In the genomic region with DNA sequence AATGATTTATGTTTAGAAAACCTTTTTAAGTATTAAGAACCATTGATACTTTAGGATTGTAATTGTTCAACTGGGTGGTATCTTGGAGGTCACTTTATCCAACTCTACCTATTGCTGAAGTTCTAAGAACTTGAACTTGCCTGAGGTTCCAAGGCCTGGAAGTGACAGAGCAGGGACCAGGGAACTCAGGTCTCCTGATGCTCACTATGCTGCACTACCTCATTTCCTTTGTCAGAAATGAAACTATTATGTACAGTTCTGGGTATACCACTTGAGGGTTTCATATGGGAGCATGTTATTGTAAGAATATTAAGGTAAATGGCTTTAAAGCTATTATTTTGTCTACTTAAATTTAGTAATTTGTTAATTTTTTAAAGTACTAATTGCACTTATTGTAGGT, we compare ENCODE assay signal across 10 cellular contexts. TPM values are rescaled to one million over a fixed set of nuclear protein-coding genes. Genes with fewer than 3 reads are reported as not detected.
DNase-seq lines count a peak whose midpoint lies in the region; ATAC-seq, FAIRE-seq and TF ChIP-seq lines count a peak whose summit lies in the region.
"Had no signal": no experiment of that assay in that cellular context is flagged by ENCODE, and none has a peak within 500 bp of the region (broad histone marks: within the 10 kb centered on the region; RNA-seq: fewer than 3 reads in every experiment).

No MANE protein-coding gene starts in this region.

- no peak overlapping the region for H2AFZ ChIP-seq in neuronal stem cell (ENCODE audit: low read length)

- no peak for DNase-seq in A549 (ENCODE audit: low read depth in 1 of 2, low spot score in 1 of 2)
- DNase-seq in activated naive CD8-positive, alpha-beta T cell treated with anti-CD3 and anti-CD28 coated beads, Interleukin-2, amount 10 ng/mL, durations not matched to agents 7 days and 5 days = no peak
- no peak for DNase-seq in left cardiac atrium
- no peak for DNase-seq in neuronal stem cell (ENCODE audit: low spot score)
- DNase-seq in CD1c-positive myeloid dendritic cell (ENCODE audit: extremely low spot score) = no peak
- DNase-seq: nucleus accumbens had no signal

- H2BK120ac ChIP-seq in neuronal stem cell (ENCODE audit: low read depth, low read length) = no peak overlapping the region

- intact Hi-C loops in left cardiac atrium (cut with DNase I) = loop anchor here in 1 of 2 donors (10.0 kb wide), 1 partner anchor 621 kb away; the partner anchor contains the start of gene EPC2

- no peak for TF ChIP-seq POLR2A in A549 (IDR thresholded peaks at IDR 0.05; ENCODE audit: low read length)

- TF ChIP-seq EP300 in A549 (IDR thresholded peaks at IDR 0.05) = no peak

- no peak overlapping the region for H2AK5ac ChIP-seq in neuronal stem cell (ENCODE audit: low read depth, low read length)

- H3K4me1 Mint-ChIP-seq in activated naive CD8-positive, alpha-beta T cell treated with anti-CD3 and anti-CD28 coated beads, Interleukin-2, amount 10 ng/mL, durations not matched to agents 7 days and 5 days = peaks cover 21% of the 10 kb centered on the region

- no peak overlapping the region for H4K91ac ChIP-seq in neuronal stem cell (ENCODE audit: low read depth, low read length, poor library complexity)

- H2BK5ac ChIP-seq in neuronal stem cell (ENCODE audit: low read length) = no peak overlapping the region

- peaks cover 0 to 4% of the 10 kb centered on the region in 2 donors for H3K36me3 ChIP-seq in neuronal stem cell (replicated peaks in 1 of 2; ENCODE audit: control insufficient read depth in 2 of 2, insufficient read depth in 2 of 2, low read length in 2 of 2)

- H3K4me3 Mint-ChIP-seq in activated naive CD8-positive, alpha-beta T cell treated with anti-CD3 and anti-CD28 coated beads, Interleukin-2, amount 10 ng/mL, durations not matched to agents 7 days and 5 days = peak overlapping the region; percentile 82

- peaks cover 32% of the 10 kb centered on the region for H3K4me1 ChIP-seq in A549
- peaks cover 0 to 2% of the 10 kb centered on the region in 2 donors for H3K4me1 ChIP-seq in neuronal stem cell (ENCODE audit: control insufficient read depth in 2 of 2, insufficient read depth in 1 of 2, low read depth in 1 of 2, low read length in 2 of 2)

- no peak overlapping the region for H4K8ac ChIP-seq in neuronal stem cell (ENCODE audit: low read depth, low read length)

- no peak overlapping the region for H3K18ac ChIP-seq in neuronal stem cell (ENCODE audit: low read length)

- H3K23ac ChIP-seq in neuronal stem cell (ENCODE audit: low read depth, low read length, poor library complexity) = no peak overlapping the region

- no peak overlapping the region for H3K14ac ChIP-seq in neuronal stem cell (ENCODE audit: low read length)

- POLR2A ChIA-PET in A549 (lab: Yijun Ruan, JAX) = no interaction called here
- POLR2A ChIA-PET in activated naive CD8-positive, alpha-beta T cell treated with anti-CD3 and anti-CD28 coated beads, Interleukin-2, amount 10 ng/mL, durations not matched to agents 7 days and 5 days (lab: Charles Lee) = interaction anchor here (1.0 kb wide), 1 partner anchor 10 kb away, joined by 3 read pairs; no protein-coding TSS in a partner anchor

- no peaks in the 10 kb centered on the region for H3K27me3 ChIP-seq in neuronal stem cell (ENCODE audit: control insufficient read depth in 3 of 3, insufficient read depth in 3 of 3, low read depth in 1 of 3, low read length in 3 of 3)

- H3K4ac ChIP-seq in neuronal stem cell (ENCODE audit: low read length) = no peak overlapping the region

- CTCF ChIA-PET in A549 (lab: Yijun Ruan, JAX) = no interaction called here

- H3K27ac ChIP-seq in A549 (no peak overlapping the region), neuronal stem cell (replicated peaks; ENCODE audit: low read length) (no peak overlapping the region)

- no peak for FAIRE-seq in A549 (lab: Jason Lieb, UNC)
- FAIRE-seq: D721Med had no signal

- TF ChIP-seq CTCF in A549 (IDR thresholded peaks at IDR 0.05) = no peak

- no peak for TF ChIP-seq RAD21 in A549 (conservative IDR thresholded peaks at IDR 0.05 in 1 of 2, IDR thresholded peaks at IDR 0.05 in 1 of 2)

- no peaks in the 10 kb centered on the region for H3K79me1 ChIP-seq in neuronal stem cell (ENCODE audit: low read depth, low read length)

- H2BK12ac ChIP-seq in neuronal stem cell (ENCODE audit: low read length) = no peak overlapping the region

- no peaks in the 10 kb centered on the region for H3K27me3 Mint-ChIP-seq in activated naive CD8-positive, alpha-beta T cell treated with anti-CD3 and anti-CD28 coated beads, Interleukin-2, amount 10 ng/mL, durations not matched to agents 7 days and 5 days

- peaks cover 9% of the 10 kb centered on the region for H3K36me3 Mint-ChIP-seq in activated naive CD8-positive, alpha-beta T cell treated with anti-CD3 and anti-CD28 coated beads, Interleukin-2, amount 10 ng/mL, durations not matched to agents 7 days and 5 days

- H3K9me3 ChIP-seq in A549 (no peaks in the 10 kb centered on the region), neuronal stem cell (replicated peaks in 1 of 2; ENCODE audit: control insufficient read depth in 2 of 2, insufficient read depth in 1 of 2, low read depth in 1 of 2, low read length in 2 of 2) (no peaks in the 10 kb centered on the region)

- peak overlapping the region; percentile 89 for H3K27ac Mint-ChIP-seq in activated naive CD8-positive, alpha-beta T cell treated with anti-CD3 and anti-CD28 coated beads, Interleukin-2, amount 10 ng/mL, durations not matched to agents 7 days and 5 days

- ATAC-seq in A549 (no peak), GM18873 (IDR thresholded peaks at IDR 0.05; ENCODE audit: low FRiP score, unreplicated experiment) (peak; percentile 44), HG03108 (IDR thresholded peaks at IDR 0.05; ENCODE audit: unreplicated experiment) (peak; percentile 29), HG02884 (IDR thresholded peaks at IDR 0.05; ENCODE audit: unreplicated experiment) (no peak), left cardiac atrium (no peak)
- ATAC-seq in activated naive CD8-positive, alpha-beta T cell treated with anti-CD3 and anti-CD28 coated beads, Interleukin-2, amount 10 ng/mL, durations not matched to agents 7 days and 5 days (ENCODE audit: low read depth) = peak; percentile 23

- H3K9ac ChIP-seq in neuronal stem cell (ENCODE audit: low read depth, low read length, poor library complexity) = no peak overlapping the region

- H3K4me2 ChIP-seq in A549 (peak overlapping the region; percentile 90), neuronal stem cell (ENCODE audit: insufficient read depth, low read length, poor library complexity, severe bottlenecking) (no peak overlapping the region)

- H3K9me3 Mint-ChIP-seq in activated naive CD8-positive, alpha-beta T cell treated with anti-CD3 and anti-CD28 coated beads, Interleukin-2, amount 10 ng/mL, durations not matched to agents 7 days and 5 days = no peaks in the 10 kb centered on the region

- H2BK15ac ChIP-seq in neuronal stem cell (ENCODE audit: low read length) = no peak overlapping the region

- H3K4me3 ChIP-seq in A549 (no peak overlapping the region), neuronal stem cell (ENCODE audit: low read length in 2 of 2) (no peak overlapping the region)

TF ChIP-seq in A549, 52 proteins besides CTCF, POLR2A, EP300 and RAD21 (continues in another document):
- TF ChIP-seq FOSB (CRISPR knock-in tag; IDR thresholded peaks at IDR 0.05) = no peak
- TF ChIP-seq MYC (IDR thresholded peaks at IDR 0.05; ENCODE audit: borderline replicate concordance, low read length) = no peak
- no peak for TF ChIP-seq MAFK (IDR thresholded peaks at IDR 0.05; ENCODE audit: partially characterized antibody)
- TF ChIP-seq HOXA7 (CRISPR knock-in tag; IDR thresholded peaks at IDR 0.05) = no peak
- no peak for TF ChIP-seq HDAC2 (IDR thresholded peaks at IDR 0.05)
- no peak for TF ChIP-seq KDM5A (IDR thresholded peaks at IDR 0.05)
- TF ChIP-seq, protein P1, sequence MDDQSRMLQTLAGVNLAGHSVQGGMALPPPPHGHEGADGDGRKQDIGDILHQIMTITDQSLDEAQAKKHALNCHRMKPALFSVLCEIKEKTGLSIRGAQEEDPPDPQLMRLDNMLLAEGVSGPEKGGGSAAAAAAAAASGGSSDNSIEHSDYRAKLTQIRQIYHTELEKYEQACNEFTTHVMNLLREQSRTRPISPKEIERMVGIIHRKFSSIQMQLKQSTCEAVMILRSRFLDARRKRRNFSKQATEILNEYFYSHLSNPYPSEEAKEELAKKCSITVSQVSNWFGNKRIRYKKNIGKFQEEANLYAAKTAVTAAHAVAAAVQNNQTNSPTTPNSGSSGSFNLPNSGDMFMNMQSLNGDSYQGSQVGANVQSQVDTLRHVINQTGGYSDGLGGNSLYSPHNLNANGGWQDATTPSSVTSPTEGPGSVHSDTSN (IDR thresholded peaks at IDR 0.05) = no peak
- TF ChIP-seq, protein P2, sequence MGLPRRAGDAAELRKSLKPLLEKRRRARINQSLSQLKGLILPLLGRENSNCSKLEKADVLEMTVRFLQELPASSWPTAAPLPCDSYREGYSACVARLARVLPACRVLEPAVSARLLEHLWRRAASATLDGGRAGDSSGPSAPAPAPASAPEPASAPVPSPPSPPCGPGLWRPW (IDR thresholded peaks at IDR 0.05) = no peak
- TF ChIP-seq HOXB5 (CRISPR knock-in tag; IDR thresholded peaks at IDR 0.05) = no peak
- no peak for TF ChIP-seq MAZ (IDR thresholded peaks at IDR 0.05; ENCODE audit: borderline replicate concordance, low read depth, low read length)

RNA-seq across cellular contexts. Expression of gene MBD5, which starts 3.0 kb away (rescaled TPM):
- polyA plus RNA-seq in A549 (2011; rRNA removed) (21.5 and 24.1 TPM in 2 replicates), A549 (2017; fragmentation: RNase III; extraction: RNeasy Plus Mini Kit Qiagen cat#74134 plus additional on column Dnase treatment) (4.3 to 5.9 TPM (median 5.4 TPM) in 3 replicates)
- 4.4 and 5.7 TPM in 2 replicates for polyA plus RNA-seq in A549 (2012; cell fraction: cytosol; rRNA removed)
- polyA plus RNA-seq in A549 (2012; cell fraction: nucleus; rRNA removed) = 3.6 and 4.5 TPM in 2 replicates
- 72.7 and 97.7 TPM in 2 replicates for polyA minus RNA-seq in A549 (2011; rRNA and poly(A)+ RNA removed)
- total RNA-seq in activated naive CD8-positive, alpha-beta T cell treated with anti-CD3 and anti-CD28 coated beads, Interleukin-2, amount 10 ng/mL, durations not matched to agents 7 days and 5 days = 10 to 100 TPM; 49.8 to 51.4 TPM
- total RNA-seq in left cardiac atrium = 10 to 100 TPM; 25.5 to 27.6 TPM
- 19.6 TPM for polyA plus RNA-seq in neuronal stem cell (2013, experiment 1 of 2)
- polyA plus RNA-seq in neuronal stem cell (2013, experiment 2 of 2) = 15.9 TPM

RNA-seq across cellular contexts. Expression of gene ORC4, which starts 3.3 kb away (rescaled TPM):
- 60.4 and 99.1 TPM in 2 replicates for polyA plus RNA-seq in A549 (2011; rRNA removed)
- 15.2 and 16.0 TPM in 2 replicates for polyA plus RNA-seq in A549 (2012; cell fraction: cytosol; rRNA removed)
- polyA plus RNA-seq in A549 (2012; cell fraction: nucleus; rRNA removed) = 11.5 and 35.0 TPM in 2 replicates
- polyA plus RNA-seq in A549 (2017; fragmentation: RNase III; extraction: RNeasy Plus Mini Kit Qiagen cat#74134 plus additional on column Dnase treatment) = 35.5 to 38.5 TPM (median 38.2 TPM) in 3 replicates
- 26.9 and 31.5 TPM in 2 replicates for polyA minus RNA-seq in A549 (2011; rRNA and poly(A)+ RNA removed)
- 10 to 100 TPM; 40.0 to 42.3 TPM for total RNA-seq in activated naive CD8-positive, alpha-beta T cell treated with anti-CD3 and anti-CD28 coated beads, Interleukin-2, amount 10 ng/mL, durations not matched to agents 7 days and 5 days
- total RNA-seq in left cardiac atrium = 10 to 100 TPM; 39.5 TPM
- 67.5 TPM for polyA plus RNA-seq in neuronal stem cell (2013, experiment 1 of 2)
- 65.7 TPM for polyA plus RNA-seq in neuronal stem cell (2013, experiment 2 of 2)

Comparison
In these comparisons a context has a peak if more than half of its experiments do, and no peak if none do; other contexts are left out.
1. ATAC-seq: peak in GM18873 (single experiment), HG03108 (single experiment) and activated naive CD8-positive, alpha-beta T cell treated with anti-CD3 and anti-CD28 coated beads, Interleukin-2, amount 10 ng/mL, durations not matched to agents 7 days and 5 days (single experiment); none in A549 (0 of 2), HG02884 (single experiment) and left cardiac atrium (0 of 2).